In the genomic region with DNA sequence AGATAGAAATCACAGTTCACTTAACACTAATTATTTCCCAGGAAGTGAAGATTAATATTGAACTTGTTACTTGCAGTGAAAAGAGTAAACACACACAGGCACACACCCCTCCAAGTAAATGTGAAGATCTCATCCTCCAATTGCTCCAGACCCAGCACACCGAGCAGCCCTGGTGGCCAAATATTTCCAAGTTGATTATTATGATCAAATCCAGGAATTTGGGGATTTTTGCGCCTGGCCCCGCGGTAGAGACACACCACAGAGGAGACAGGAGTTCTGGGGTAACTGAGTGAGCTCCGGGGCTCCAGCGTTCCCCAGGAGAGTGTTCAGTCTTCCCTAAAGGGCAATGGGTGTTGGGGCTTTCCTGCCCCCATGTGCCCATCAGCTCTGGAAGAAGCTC, we compare ENCODE assay signal across 21 cellular contexts.
DNase-seq lines count a peak whose midpoint lies in the region; ATAC-seq, FAIRE-seq and TF ChIP-seq lines count a peak whose summit lies in the region.
"Had no signal": no experiment of that assay in that cellular context is flagged by ENCODE, and none has a peak within 500 bp of the region (broad histone marks: within the 10 kb centered on the region; RNA-seq: fewer than 3 reads in every experiment).

No MANE protein-coding gene starts in this region.

- CTCF ChIA-PET in PC-3 (lab: Charles Lee), result no interaction called here

- no peaks in the 10 kb centered on the region for H3K36me3 ChIP-seq in SJSA1
- no peaks in the 10 kb centered on the region for H3K36me3 ChIP-seq in kidney (ENCODE audit: control insufficient read depth in 1 of 2, insufficient read depth in 2 of 2, low read length in 2 of 2)
- H3K36me3 ChIP-seq in PC-3 (ENCODE audit: low read depth, low read length), result no peaks in the 10 kb centered on the region
- H3K36me3 ChIP-seq: BLaER1 treated with 17β-estradiol and CSF1 and Interleukin-3, amounts not matched to agents 10 nM and 100 nM had no signal

- no peaks in the 10 kb centered on the region for H4K20me1 ChIP-seq in PC-3 (ENCODE audit: low read length)
- H4K20me1 ChIP-seq: BLaER1 treated with 17β-estradiol and CSF1 and Interleukin-3, amounts not matched to agents 10 nM and 100 nM had no signal

- H2AFZ ChIP-seq in PC-3 (ENCODE audit: low read length), result no peak overlapping the region

- peaks cover 13% of the 10 kb centered on the region for H3K4me1 Mint-ChIP-seq in type B pancreatic cell (ENCODE audit: unreplicated experiment)
- H3K4me1 Mint-ChIP-seq: B cell had no signal

- POLR2A ChIA-PET in PC-3 (lab: Charles Lee; ENCODE audit: unreplicated experiment), result no interaction called here

- H3K4me3 Mint-ChIP-seq in type B pancreatic cell, result no peak overlapping the region
- H3K4me3 Mint-ChIP-seq: B cell; CD4-positive, alpha-beta T cell; CD8-positive, alpha-beta T cell had no signal

- peaks cover 7% of the 10 kb centered on the region for H3K9me3 Mint-ChIP-seq in type B pancreatic cell
- H3K9me3 Mint-ChIP-seq: CD4-positive, alpha-beta T cell; CD8-positive, alpha-beta T cell had no signal

- H3K27ac ChIP-seq in SJSA1, result peak overlapping the region; percentile 90
- no peak overlapping the region for H3K27ac ChIP-seq in kidney (ENCODE audit: low read depth in 2 of 2, low read length in 2 of 2)
- H3K27ac ChIP-seq in PC-3 (ENCODE audit: low read length), result no peak overlapping the region
- H3K27ac ChIP-seq: 22Rv1; A549; BLaER1 treated with 17β-estradiol and CSF1 and Interleukin-3, amounts not matched to agents 10 nM and 100 nM; C4-2B had no signal

- DNase-seq in SJSA1 (ENCODE audit: low read depth in 1 of 2, low spot score in 2 of 2) (peak; percentile 72 to 93), kidney (peak; percentile 29), type B pancreatic cell (ENCODE audit: extremely low spot score, unreplicated experiment) (no peak), PC-3 (no peak), cerebellum (ENCODE audit: low spot score) (no peak)
- DNase-seq: AML-193; Caco-2; Calu3; CD4-positive, alpha-beta T cell; CD8-positive, alpha-beta T cell; DMS79 treated with DMSO at 0.1 percent for 48 hours; GF-D8 had no signal

- H3K4me3 ChIP-seq in SJSA1, result no peak overlapping the region
- H3K4me3 ChIP-seq in kidney (ENCODE audit: low read length in 2 of 2), result no peak overlapping the region
- H3K4me3 ChIP-seq in PC-3 (ENCODE audit: low read length), result no peak overlapping the region
- H3K4me3 ChIP-seq: A549; BLaER1 treated with 17β-estradiol and CSF1 and Interleukin-3, amounts not matched to agents 10 nM and 100 nM had no signal

- H3K27me3 ChIP-seq in SJSA1 (replicated peaks) (no peaks in the 10 kb centered on the region), PC-3 (ENCODE audit: low read length) (peaks cover 7% of the 10 kb centered on the region; the same call in 1 of the 2 replicates)
- H3K27me3 ChIP-seq: BLaER1 treated with 17β-estradiol and CSF1 and Interleukin-3, amounts not matched to agents 10 nM and 100 nM had no signal

- H3K36me3 Mint-ChIP-seq in type B pancreatic cell, result no peaks in the 10 kb centered on the region
- H3K36me3 Mint-ChIP-seq: CD8-positive, alpha-beta T cell had no signal

- H3K27ac Mint-ChIP-seq in type B pancreatic cell, result no peak overlapping the region
- H3K27ac Mint-ChIP-seq: B cell; CD4-positive, alpha-beta T cell; CD8-positive, alpha-beta T cell had no signal

- FAIRE-seq in kidney (lab: Jason Lieb, UNC), result no peak
- FAIRE-seq: A549, D721Med, G401.6, GM12891, GM19239 had no signal

- peaks cover 7% of the 10 kb centered on the region for H3K27me3 Mint-ChIP-seq in type B pancreatic cell
- H3K27me3 Mint-ChIP-seq: B cell; CD4-positive, alpha-beta T cell had no signal

- H3K9me3 ChIP-seq in SJSA1 (replicated peaks) (no peaks in the 10 kb centered on the region), kidney (ENCODE audit: control insufficient read depth in 1 of 2, low read length in 2 of 2) (no peaks in the 10 kb centered on the region), PC-3 (ENCODE audit: low read length) (no peaks in the 10 kb centered on the region)
- H3K9me3 ChIP-seq: Caco-2 had no signal

- no peaks in the 10 kb centered on the region for H3F3A ChIP-seq in PC-3 (ENCODE audit: low read length, unreplicated experiment)

- no peaks in the 10 kb centered on the region for H3K79me2 ChIP-seq in PC-3 (ENCODE audit: low read length)

- ATAC-seq in PC-3, result no peak
- ATAC-seq: A549; CD8-positive, alpha-beta T cell had no signal

- no peaks in the 10 kb centered on the region for H3K9me2 ChIP-seq in PC-3 (replicated peaks; ENCODE audit: low read length)

- TF ChIP-seq CTCF in kidney (IDR thresholded peaks at IDR 0.05; ENCODE audit: borderline replicate concordance, extremely low read depth, insufficient read depth) (no peak), type B pancreatic cell (conservative IDR thresholded peaks at IDR 0.05) (peak; percentile 17), PC-3 (conservative IDR thresholded peaks at IDR 0.05; ENCODE audit: low read depth, low read length) (no peak)

- H3K4me1 ChIP-seq in SJSA1 (replicated peaks) (peaks cover 46% of the 10 kb centered on the region), kidney (ENCODE audit: control insufficient read depth in 1 of 2, insufficient read depth in 1 of 2, low read depth in 1 of 2, low read length in 2 of 2) (no peaks in the 10 kb centered on the region), PC-3 (ENCODE audit: insufficient read depth, low read length) (no peaks in the 10 kb centered on the region)
- H3K4me1 ChIP-seq: A549; BLaER1 treated with 17β-estradiol and CSF1 and Interleukin-3, amounts not matched to agents 10 nM and 100 nM; Caco-2 had no signal

- intact Hi-C loops in kidney (cut with DNase I), result no loop called here
- intact Hi-C loops in PC-3 (cut with micrococcal nuclease), result no loop called here

- no peak overlapping the region for H3K4me2 ChIP-seq in PC-3 (ENCODE audit: low read length)
- H3K4me2 ChIP-seq: A549; BLaER1 treated with 17β-estradiol and CSF1 and Interleukin-3, amounts not matched to agents 10 nM and 100 nM had no signal

- no TSS peak for BruUV-seq in PC-3 (replicated peaks; lab: Mats Ljungman, UMichigan)

- H3K9ac ChIP-seq in kidney (ENCODE audit: low read length in 2 of 2), result no peak overlapping the region
- no peak overlapping the region for H3K9ac ChIP-seq in PC-3 (ENCODE audit: low read length)
- H3K9ac ChIP-seq: BLaER1 treated with 17β-estradiol and CSF1 and Interleukin-3, amounts not matched to agents 10 nM and 100 nM had no signal

Comparison
In these comparisons a context has a peak if more than half of its experiments do, and no peak if none do; other contexts are left out.
1. DNase-seq: peak in SJSA1 (2 of 2) and kidney (single experiment); none in type B pancreatic cell (single experiment), PC-3 (single experiment) and cerebellum (single experiment).